1 cellular context compared by ENCODE assay signal in genomic region chr10:1151071-1152033, GRCh38.
TF ChIP-seq lines count a peak whose summit lies in the region.

No MANE protein-coding gene starts in this region.

TF ChIP-seq in SK-N-SH, 30 proteins besides CTCF, POLR2A, EP300 and RAD21 (continued from another document):
- no peak for TF ChIP-seq PBX3 (IDR thresholded peaks at IDR 0.05)
